Comparison of ENCODE assay signal across 29 cellular contexts in the genomic region with DNA sequence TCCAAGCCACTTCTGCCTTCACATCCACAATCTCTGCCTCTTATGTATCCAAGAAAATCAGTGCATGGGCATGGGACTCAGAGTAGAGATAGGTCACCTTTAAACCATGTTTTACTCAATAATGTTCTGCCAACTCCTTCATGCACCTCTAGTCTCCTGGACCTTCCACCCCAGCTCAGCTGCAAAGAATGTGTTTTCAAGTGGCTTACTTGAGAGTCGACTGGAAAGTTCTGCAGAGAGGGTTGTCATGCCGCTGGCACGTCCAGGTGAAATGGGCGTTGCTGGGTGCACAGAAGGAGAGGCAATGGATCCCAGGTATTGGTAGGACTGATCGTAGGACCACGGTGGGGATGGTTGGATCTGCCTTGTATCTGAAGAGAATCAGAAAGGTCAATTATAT.
DNase-seq lines count a peak whose midpoint lies in the region; ATAC-seq, FAIRE-seq and TF ChIP-seq lines count a peak whose summit lies in the region.
"Had no signal": no experiment of that assay in that cellular context is flagged by ENCODE, and none has a peak within 500 bp of the region (broad histone marks: within the 10 kb centered on the region; RNA-seq: fewer than 3 reads in every experiment).

No MANE protein-coding gene starts in this region.

- peak overlapping the region in 5 of 7 donors; percentile 6 to 81 (median 62) for H3K27ac Mint-ChIP-seq in CD4-positive, alpha-beta memory T cell
- H3K27ac Mint-ChIP-seq in immature natural killer cell, result peak overlapping the region in 5 of 6 donors; percentile 5 to 61 (median 54)
- H3K27ac Mint-ChIP-seq in stimulated activated effector memory CD8-positive, alpha-beta T cell treated with anti-CD3 and anti-CD28 coated beads, Interleukin-12 subunit alpha, Interleukin-12 subunit beta, amount 100 ng/mL, for 72 hours, result peak overlapping the region; percentile 79
- H3K27ac Mint-ChIP-seq: activated CD4-positive, alpha-beta T cell treated with anti-CD3 and anti-CD28 coated beads, Interleukin-2, amount 10 ng/mL, durations not matched to agents 24 days and 14 days; stimulated activated memory B cell treated with anti-CD40 and anti-IgM and Interleukin-4, amounts not matched to agents 10 μg/mL and 1 μg/mL and 100 μg/mL, for 72 hours had no signal

- no peak overlapping the region for H3K23ac ChIP-seq in mesendoderm (ENCODE audit: low read length)

- no peak overlapping the region for H3K4me3 Mint-ChIP-seq in CD4-positive, alpha-beta memory T cell
- no peak overlapping the region for H3K4me3 Mint-ChIP-seq in immature natural killer cell
- no peak overlapping the region for H3K4me3 Mint-ChIP-seq in stimulated activated effector memory CD8-positive, alpha-beta T cell treated with anti-CD3 and anti-CD28 coated beads, Interleukin-12 subunit alpha, Interleukin-12 subunit beta, amount 100 ng/mL, for 72 hours
- H3K4me3 Mint-ChIP-seq: activated CD4-positive, alpha-beta T cell treated with anti-CD3 and anti-CD28 coated beads, Interleukin-2, amount 10 ng/mL, durations not matched to agents 24 days and 14 days; activated T-cell treated with anti-CD3 and anti-CD28 coated beads, Interleukin-2, amount 50 U/mL, for 24 hours; central memory CD8-positive, alpha-beta T cell; naive thymus-derived CD8-positive, alpha-beta T cell; stimulated activated memory B cell treated with anti-CD40 and anti-IgM and Interleukin-4, amounts not matched to agents 10 μg/mL and 1 μg/mL and 100 μg/mL, for 72 hours had no signal

- H2BK120ac ChIP-seq in mesendoderm (ENCODE audit: low read depth, low read length), result no peak overlapping the region

- H2AFZ ChIP-seq in PC-9 (no peak overlapping the region), HepG2 (ENCODE audit: low read length) (no peak overlapping the region)

- H4K20me1 ChIP-seq in PC-9 (ENCODE audit: insufficient read depth), result no peaks in the 10 kb centered on the region
- H4K20me1 ChIP-seq in HepG2 (ENCODE audit: insufficient read depth, low read length), result no peaks in the 10 kb centered on the region

- H3K9ac ChIP-seq in HepG2 (ENCODE audit: insufficient read depth, low read depth, low read length) (no peak overlapping the region), mesendoderm (ENCODE audit: low read length) (no peak overlapping the region)

- H3K79me2 ChIP-seq in PC-9 (ENCODE audit: low read depth), result peaks cover 43% of the 10 kb centered on the region
- H3K79me2 ChIP-seq in HepG2 (ENCODE audit: insufficient read depth, low read length), result no peaks in the 10 kb centered on the region
- H3K79me2 ChIP-seq in mesendoderm (ENCODE audit: control insufficient read depth, insufficient read depth, low read length), result no peaks in the 10 kb centered on the region

- no peaks in the 10 kb centered on the region for H3K9me3 Mint-ChIP-seq in CD4-positive, alpha-beta memory T cell
- no peaks in the 10 kb centered on the region for H3K9me3 Mint-ChIP-seq in immature natural killer cell
- H3K9me3 Mint-ChIP-seq in stimulated activated effector memory CD8-positive, alpha-beta T cell treated with anti-CD3 and anti-CD28 coated beads, Interleukin-12 subunit alpha, Interleukin-12 subunit beta, amount 100 ng/mL, for 72 hours, result no peaks in the 10 kb centered on the region
- H3K9me3 Mint-ChIP-seq: activated CD4-positive, alpha-beta T cell treated with anti-CD3 and anti-CD28 coated beads, Interleukin-2, amount 10 ng/mL, durations not matched to agents 24 days and 14 days; activated T-cell treated with anti-CD3 and anti-CD28 coated beads, Interleukin-2, amount 50 U/mL, for 24 hours; central memory CD8-positive, alpha-beta T cell; naive thymus-derived CD8-positive, alpha-beta T cell; stimulated activated memory B cell treated with anti-CD40 and anti-IgM and Interleukin-4, amounts not matched to agents 10 μg/mL and 1 μg/mL and 100 μg/mL, for 72 hours had no signal

- BruUV-seq in PC-9 (replicated peaks; lab: Mats Ljungman, UMichigan), result no TSS peak
- no TSS peak for BruUV-seq in HepG2 (replicated peaks; lab: Mats Ljungman, UMichigan)

- TF ChIP-seq CTCF in PC-9 (conservative IDR thresholded peaks at IDR 0.05) (no peak), HepG2 (CRISPR knock-in tag; IDR thresholded peaks at IDR 0.05) (no peak)

- no peak overlapping the region for H3K4ac ChIP-seq in mesendoderm (ENCODE audit: low read depth, low read length)

- H3K79me1 ChIP-seq in mesendoderm (ENCODE audit: low read length), result no peaks in the 10 kb centered on the region

- 100% methylated on average over 6 of the region's 6 CpGs for WGBS in HepG2 (ENCODE audit: low lambda C conversion rate)
- no CpG with 5 or more reads among the region's 6 CpGs for WGBS in mesendoderm (ENCODE audit: extremely low coverage, insufficient coverage, low lambda C conversion rate)

- no peaks in the 10 kb centered on the region for H3K9me2 ChIP-seq in PC-9 (ENCODE audit: insufficient read depth)

- no peak overlapping the region for H2AK5ac ChIP-seq in mesendoderm (ENCODE audit: low read length)

- H3K4me2 ChIP-seq in PC-9, result no peak overlapping the region
- no peak overlapping the region for H3K4me2 ChIP-seq in HepG2 (ENCODE audit: low read depth, low read length)
- H3K4me2 ChIP-seq in mesendoderm (ENCODE audit: low read length), result no peak overlapping the region

- H3K18ac ChIP-seq in mesendoderm (ENCODE audit: low read length), result no peak overlapping the region

- intact Hi-C loops in CD4-positive, alpha-beta memory T cell (cut with micrococcal nuclease), result no loop called here
- intact Hi-C loops in PC-9 (cut with micrococcal nuclease; ENCODE audit: unreplicated experiment), result no loop called here
- intact Hi-C loops in HepG2 (cut with micrococcal nuclease; ENCODE audit: unreplicated experiment), result no loop called here

- in situ Hi-C loops in HepG2 (cut with HindIII; ENCODE audit: extremely low pct_ligation_motif_present, low pct_unique_long_range_greater_than_20kb), result no loop called here

- ATAC-seq in stimulated activated effector memory CD8-positive, alpha-beta T cell treated with anti-CD3 and anti-CD28 coated beads, Interleukin-12 subunit alpha, Interleukin-12 subunit beta, amount 100 ng/mL, for 72 hours, result no peak
- no peak for ATAC-seq in HepG2
- ATAC-seq: foreskin keratinocyte; heart left ventricle; left ventricle myocardium superior; naive thymus-derived CD8-positive, alpha-beta T cell; Panc1; stimulated activated memory B cell treated with anti-CD40 and anti-IgM and Interleukin-4, amounts not matched to agents 10 μg/mL and 1 μg/mL and 100 μg/mL, for 72 hours had no signal

- peaks cover 72% of the 10 kb centered on the region for H3K36me3 ChIP-seq in CD4-positive, alpha-beta memory T cell (ENCODE audit: insufficient read depth, low read length)
- H3K36me3 ChIP-seq in PC-9 (ENCODE audit: low read depth) (peaks cover 60% of the 10 kb centered on the region), HepG2 (replicated peaks in 1 of 2; ENCODE audit: control insufficient read depth in 1 of 2, insufficient read depth in 2 of 2, low read length in 2 of 2) (peaks cover 1 to 33% of the 10 kb centered on the region in 2 experiments; a peak in 3 of 5 replicates), mesendoderm (ENCODE audit: control insufficient read depth, insufficient read depth, low read length) (no peaks in the 10 kb centered on the region)
- H3K36me3 ChIP-seq: WERI-Rb-1 had no signal

- no peak for TF ChIP-seq RAD21 in HepG2 (CRISPR knock-in tag; IDR thresholded peaks at IDR 0.05)

- H2BK5ac ChIP-seq in mesendoderm (ENCODE audit: low read length), result no peak overlapping the region

- no peak overlapping the region for H3K27ac ChIP-seq in CD4-positive, alpha-beta memory T cell (ENCODE audit: low read depth, low read length)
- H3K27ac ChIP-seq in PC-9, result 0 out of 2 replicates have a peak overlapping the region, but pooled peaks have one; percentile 16
- H3K27ac ChIP-seq in HepG2 (ENCODE audit: extremely low read length, insufficient read depth, low read length), result no peak overlapping the region
- no peak overlapping the region for H3K27ac ChIP-seq in mesendoderm (ENCODE audit: low read depth, low read length)
- H3K27ac ChIP-seq: esophagus squamous epithelium, foreskin keratinocyte, heart left ventricle, vagina, WERI-Rb-1 had no signal

- no peaks in the 10 kb centered on the region for H3K27me3 ChIP-seq in CD4-positive, alpha-beta memory T cell (ENCODE audit: insufficient read depth, low read length)
- H3K27me3 ChIP-seq in PC-9 (ENCODE audit: insufficient read depth, low read depth) (no peaks in the 10 kb centered on the region), HepG2 (ENCODE audit: control insufficient read depth in 1 of 2, insufficient read depth in 2 of 2, low read length in 2 of 2) (no peaks in the 10 kb centered on the region), mesendoderm (ENCODE audit: insufficient read depth, low read length, poor library complexity) (no peaks in the 10 kb centered on the region)
- H3K27me3 ChIP-seq: esophagus squamous epithelium, foreskin keratinocyte, heart left ventricle, vagina had no signal

- POLR2A ChIA-PET in CD4-positive, alpha-beta memory T cell (lab: Charles Lee; ENCODE audit: partially characterized antibody), result no interaction called here
- POLR2A ChIA-PET in PC-9 (lab: Charles Lee; ENCODE audit: unreplicated experiment), result no interaction called here
- POLR2A ChIA-PET in HepG2 (lab: Yijun Ruan, JAX), result no interaction called here

- H3K27me3 Mint-ChIP-seq in CD4-positive, alpha-beta memory T cell, result no peaks in the 10 kb centered on the region
- H3K27me3 Mint-ChIP-seq in immature natural killer cell (ENCODE audit: low read depth in 3 of 3), result peaks cover 0 to 2% (median 2%) of the 10 kb centered on the region in 3 donors
- H3K27me3 Mint-ChIP-seq: activated CD4-positive, alpha-beta T cell treated with anti-CD3 and anti-CD28 coated beads, Interleukin-2, amount 10 ng/mL, durations not matched to agents 24 days and 14 days; activated T-cell treated with anti-CD3 and anti-CD28 coated beads, Interleukin-2, amount 50 U/mL, for 24 hours; central memory CD8-positive, alpha-beta T cell; naive thymus-derived CD8-positive, alpha-beta T cell; stimulated activated memory B cell treated with anti-CD40 and anti-IgM and Interleukin-4, amounts not matched to agents 10 μg/mL and 1 μg/mL and 100 μg/mL, for 72 hours had no signal

- peaks cover 56% of the 10 kb centered on the region for H3F3A ChIP-seq in PC-9 (ENCODE audit: insufficient read depth, low read depth)

- no peaks in the 10 kb centered on the region for H3K4me1 ChIP-seq in CD4-positive, alpha-beta memory T cell (ENCODE audit: insufficient read depth, low read length)
- peaks cover 57% of the 10 kb centered on the region for H3K4me1 ChIP-seq in PC-9 (replicated peaks; ENCODE audit: insufficient read depth)
- peaks cover 83% of the 10 kb centered on the region for H3K4me1 ChIP-seq in HepG2 (ENCODE audit: insufficient read depth, low read length)
- H3K4me1 ChIP-seq in mesendoderm (ENCODE audit: control insufficient read depth, low read depth, low read length), result no peaks in the 10 kb centered on the region

- CTCF ChIA-PET in CD4-positive, alpha-beta memory T cell (lab: Charles Lee; ENCODE audit: partially characterized antibody), result no interaction called here
- CTCF ChIA-PET in PC-9 (lab: Charles Lee), result no interaction called here
- CTCF ChIA-PET in HepG2 (lab: Yijun Ruan, JAX; ENCODE audit: low intra/inter-chr PET ratio, low total read pairs), result no interaction called here

- no peak overlapping the region for H2BK15ac ChIP-seq in mesendoderm (replicated peaks; ENCODE audit: low read depth)

- no peak for FAIRE-seq in HepG2 (lab: Jason Lieb, UNC)
- FAIRE-seq: endometrium, G401.6, keratinocyte had no signal

- no peak overlapping the region for H3K4me3 ChIP-seq in CD4-positive, alpha-beta memory T cell (ENCODE audit: low read length in 2 of 2)
- H3K4me3 ChIP-seq in PC-9 (no peak overlapping the region), HepG2 (replicated peaks in 1 of 3; ENCODE audit: insufficient read depth in 1 of 3, low read depth in 2 of 3, low read length in 3 of 3) (no peak overlapping the region), mesendoderm (ENCODE audit: low read length) (no peak overlapping the region)
- H3K4me3 ChIP-seq: esophagus squamous epithelium, heart left ventricle, vagina had no signal

- no peak overlapping the region for H4K5ac ChIP-seq in mesendoderm (ENCODE audit: low read length)

- TF ChIP-seq EP300 in HepG2 (IDR thresholded peaks at IDR 0.05; ENCODE audit: low read depth in 2 of 2, low read length in 2 of 2), result no peak
- no peak for TF ChIP-seq EP300 in HepG2 (CRISPR knock-in tag; IDR thresholded peaks at IDR 0.05; ENCODE audit: borderline replicate concordance)

- peaks cover 1 to 12% (median 4%) of the 10 kb centered on the region in 4 donors for H3K4me1 Mint-ChIP-seq in CD4-positive, alpha-beta memory T cell
- H3K4me1 Mint-ChIP-seq in immature natural killer cell, result peaks cover 34 to 42% of the 10 kb centered on the region in 2 donors
- H3K4me1 Mint-ChIP-seq in stimulated activated effector memory CD8-positive, alpha-beta T cell treated with anti-CD3 and anti-CD28 coated beads, Interleukin-12 subunit alpha, Interleukin-12 subunit beta, amount 100 ng/mL, for 72 hours, result peaks cover 34% of the 10 kb centered on the region

- H3K36me3 Mint-ChIP-seq in CD4-positive, alpha-beta memory T cell, result peaks cover 53 to 81% of the 10 kb centered on the region in 2 donors
- peaks cover 16 to 41% (median 17%) of the 10 kb centered on the region in 3 donors for H3K36me3 Mint-ChIP-seq in immature natural killer cell
- peaks cover 100% of the 10 kb centered on the region for H3K36me3 Mint-ChIP-seq in stimulated activated effector memory CD8-positive, alpha-beta T cell treated with anti-CD3 and anti-CD28 coated beads, Interleukin-12 subunit alpha, Interleukin-12 subunit beta, amount 100 ng/mL, for 72 hours

- no peaks in the 10 kb centered on the region for H3K9me3 ChIP-seq in CD4-positive, alpha-beta memory T cell (ENCODE audit: control insufficient read depth in 1 of 2, low read length in 2 of 2)
- no peaks in the 10 kb centered on the region for H3K9me3 ChIP-seq in PC-9 (ENCODE audit: insufficient read depth, low read depth)
- H3K9me3 ChIP-seq in HepG2 (ENCODE audit: low read length), result no peaks in the 10 kb centered on the region
- H3K9me3 ChIP-seq: esophagus squamous epithelium, heart left ventricle, vagina had no signal

- H3K56ac ChIP-seq in mesendoderm (ENCODE audit: low read length), result no peak overlapping the region

- DNase-seq in CD4-positive, alpha-beta memory T cell, result no peak
- DNase-seq in PC-9 (no peak), immature natural killer cell (no peak), HepG2 (ENCODE audit: low spot score) (no peak), mesendoderm (no peak)
- DNase-seq in stimulated activated effector memory CD8-positive, alpha-beta T cell treated with anti-CD3 and anti-CD28 coated beads, Interleukin-12 subunit alpha, Interleukin-12 subunit beta, amount 100 ng/mL, for 72 hours (ENCODE audit: low spot score in 2 of 2), result no peak
- no peak for DNase-seq in stimulated activated CD4-positive, alpha-beta T cell treated with anti-CD3 and anti-CD28 coated beads, Interleukin-12 subunit alpha, Interleukin-12 subunit beta, amount 100 ng/mL, for 4 hours
- DNase-seq: activated CD4-positive, alpha-beta T cell treated with anti-CD3 and anti-CD28 coated beads, Interleukin-2, amount 10 ng/mL, durations not matched to agents 24 days and 14 days; activated T-cell treated with anti-CD3 and anti-CD28 coated beads, Interleukin-2, amount 50 U/mL, for 24 hours; COR-L47; dermis blood vessel endothelial cell; esophagus squamous epithelium; foreskin keratinocyte; HCEC 1CT; heart left ventricle; left ventricle myocardium superior; naive thymus-derived CD8-positive, alpha-beta T cell; NCI-H146; NCI-H345; occipital lobe; SIG-M5; WERI-Rb-1 had no signal

- no peak overlapping the region for H4K8ac ChIP-seq in mesendoderm (ENCODE audit: low read depth, low read length)

- TF ChIP-seq POLR2A in HepG2 (IDR thresholded peaks at IDR 0.05; ENCODE audit: insufficient read depth in 1 of 2, low read depth in 2 of 2, low read length in 2 of 2), result no peak
